ENCODE assay signal across 21 cellular contexts in the genomic region with DNA sequence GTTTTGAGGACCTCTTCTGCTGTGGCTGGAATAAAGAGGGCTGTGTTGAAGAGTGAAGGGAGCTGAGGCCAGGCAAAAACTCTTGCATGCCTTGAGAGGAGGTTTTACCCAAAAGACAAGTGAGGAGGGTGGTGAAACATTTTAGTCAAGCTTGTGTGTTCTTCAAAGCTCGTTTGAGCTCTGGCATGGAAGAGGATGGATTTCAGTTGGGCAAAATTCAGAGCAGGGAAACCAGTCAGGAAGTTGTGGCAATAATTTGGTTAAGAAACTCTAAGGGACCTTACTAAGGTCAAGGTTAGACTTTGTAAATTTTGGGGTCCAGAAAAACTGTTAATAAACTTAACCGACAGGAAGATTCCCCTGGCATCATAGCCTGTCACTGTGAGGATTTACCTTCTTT.
"Had no signal": no experiment of that assay in that cellular context is flagged by ENCODE, and none has a peak within 500 bp of the region (broad histone marks: within the 10 kb centered on the region; RNA-seq: fewer than 3 reads in every experiment).

No MANE protein-coding gene starts in this region.

- ATAC-seq: activated naive CD4-positive, alpha-beta T cell treated with anti-CD3 and anti-CD28 coated beads, Interleukin-2, amount 50 U/mL, for 72 hours; effector memory CD8-positive, alpha-beta T cell; gastrocnemius medialis; left colon; lower lobe of right lung had no signal

- H3K27me3 ChIP-seq: ascending aorta, colonic mucosa, dorsolateral prefrontal cortex, esophagus muscularis mucosa, gastrocnemius medialis, neural progenitor cell, suprapubic skin, tibial nerve had no signal

- H3K36me3 ChIP-seq: ascending aorta, colonic mucosa, gastrocnemius medialis, neural progenitor cell, suprapubic skin had no signal

- H3K4me1 ChIP-seq: colonic mucosa, neural progenitor cell had no signal

- H3K4me3 Mint-ChIP-seq: effector memory CD8-positive, alpha-beta T cell; naive B cell; neural progenitor cell; stimulated activated naive CD8-positive, alpha-beta T cell treated with anti-CD3 and anti-CD28 coated beads, Interleukin-15, Interleukin-2, amounts not matched to agents 100 ng/mL and 50 ng/mL, for 24 hours had no signal

- H3K9me3 ChIP-seq: ascending aorta, colonic mucosa, esophagus muscularis mucosa, gastrocnemius medialis, lower lobe of right lung, suprapubic skin, tibial nerve had no signal

- H3K4me3 ChIP-seq: ascending aorta, colonic mucosa, dorsolateral prefrontal cortex, esophagus muscularis mucosa, gastrocnemius medialis, lower lobe of right lung, neural progenitor cell, suprapubic skin, tibial nerve had no signal

- DNase-seq: activated T-cell treated with anti-CD3 and anti-CD28 coated beads, Interleukin-2, amount 50 U/mL, for 1 hour; colonic mucosa; dorsolateral prefrontal cortex; effector memory CD8-positive, alpha-beta T cell; gastrocnemius medialis; islet precursor cell; left colon; lower lobe of right lung; naive B cell; retina; stimulated activated CD4-positive, alpha-beta T cell treated with anti-CD3 and anti-CD28 coated beads, Interleukin-12 subunit alpha, Interleukin-12 subunit beta, amount 100 ng/mL, for 4 hours; stimulated activated CD4-positive, alpha-beta T cell treated with anti-CD3 and anti-CD28 coated beads, Interleukin-4, amount 100 ng/mL, for 4 hours; T-helper 9 cell had no signal

- H3K4me1 Mint-ChIP-seq: naive B cell had no signal

- H3K9me3 Mint-ChIP-seq: activated naive CD4-positive, alpha-beta T cell treated with anti-CD3 and anti-CD28 coated beads, Interleukin-2, amount 50 U/mL, for 72 hours; effector memory CD8-positive, alpha-beta T cell; stimulated activated naive CD8-positive, alpha-beta T cell treated with anti-CD3 and anti-CD28 coated beads, Interleukin-15, Interleukin-2, amounts not matched to agents 100 ng/mL and 50 ng/mL, for 24 hours had no signal

- H3K27ac Mint-ChIP-seq: activated naive CD4-positive, alpha-beta T cell treated with anti-CD3 and anti-CD28 coated beads, Interleukin-2, amount 50 U/mL, for 72 hours; effector memory CD8-positive, alpha-beta T cell; naive B cell; neural progenitor cell; progenitor cell of endocrine pancreas; stimulated activated naive CD8-positive, alpha-beta T cell treated with anti-CD3 and anti-CD28 coated beads, Interleukin-15, Interleukin-2, amounts not matched to agents 100 ng/mL and 50 ng/mL, for 24 hours had no signal

- H3K4me2 ChIP-seq: neural progenitor cell had no signal

- H3K36me3 Mint-ChIP-seq: activated naive CD4-positive, alpha-beta T cell treated with anti-CD3 and anti-CD28 coated beads, Interleukin-2, amount 50 U/mL, for 72 hours; naive B cell had no signal

- H3K27ac ChIP-seq: colonic mucosa, lower lobe of right lung, neural progenitor cell, suprapubic skin had no signal

- H2AFZ ChIP-seq: neural progenitor cell had no signal
